22 cellular contexts compared by ENCODE assay signal in genomic region chr12:51809193-51809592, GRCh38. TPM values are rescaled to one million over a fixed set of nuclear protein-coding genes. Genes with fewer than 3 reads are reported as not detected.
A peak's percentile ranks its signal among the peaks of the same experiment; 100 is the strongest.
DNase-seq lines count a peak whose midpoint lies in the region; ATAC-seq, FAIRE-seq and TF ChIP-seq lines count a peak whose summit lies in the region.
"Had no signal": no experiment of that assay in that cellular context is flagged by ENCODE, and none has a peak within 500 bp of the region (broad histone marks: within the 10 kb centered on the region; RNA-seq: fewer than 3 reads in every experiment).

No MANE protein-coding gene starts in this region.

- H3K79me2 ChIP-seq in GM12878 (ENCODE audit: control insufficient read depth, insufficient read depth, low read length), result no peaks in the 10 kb centered on the region

- no peak overlapping the region for H3K4me3 ChIP-seq in GM12878
- H3K4me3 ChIP-seq in upper lobe of left lung, result no peak overlapping the region
- H3K4me3 ChIP-seq: BLaER1 treated with 17β-estradiol and CSF1 and Interleukin-3, amounts not matched to agents 10 nM and 100 nM; K562 had no signal

- CTCF ChIA-PET in GM12878 (lab: Yijun Ruan, JAX), result no interaction called here

- intact Hi-C loops in GM12878 (cut with micrococcal nuclease; ENCODE audit: unreplicated experiment), result no loop called here
- intact Hi-C loops in activated CD4-positive, alpha-beta T cell treated with anti-CD3 and anti-CD28 coated beads, Interleukin-2, amount 10 ng/mL, durations not matched to agents 24 days and 14 days (cut with micrococcal nuclease), result no loop called here

- in situ Hi-C loops in GM12878 (cut with MboI), result no loop called here

- peaks cover 7% of the 10 kb centered on the region for H3K4me1 Mint-ChIP-seq in memory B cell
- no peaks in the 10 kb centered on the region for H3K4me1 Mint-ChIP-seq in activated CD4-positive, alpha-beta T cell treated with anti-CD3 and anti-CD28 coated beads, Interleukin-2, amount 10 ng/mL, durations not matched to agents 24 days and 14 days

- no peak overlapping the region for H3K4me3 Mint-ChIP-seq in memory B cell
- no peak overlapping the region for H3K4me3 Mint-ChIP-seq in activated CD4-positive, alpha-beta T cell treated with anti-CD3 and anti-CD28 coated beads, Interleukin-2, amount 10 ng/mL, durations not matched to agents 24 days and 14 days
- H3K4me3 Mint-ChIP-seq: B cell; CD8-positive, alpha-beta T cell; H9 had no signal

- H3K4me1 ChIP-seq in GM12878 (ENCODE audit: control insufficient read depth, insufficient read depth, low read length), result no peaks in the 10 kb centered on the region
- peaks cover 0 to 11% (median 6%) of the 10 kb centered on the region in 4 donors for H3K4me1 ChIP-seq in upper lobe of left lung

- 2% methylated on average over 3 of the region's 3 CpGs for WGBS in GM12878 (ENCODE audit: insufficient coverage, insufficient replicate concordance, low lambda C conversion rate, missing lambda C conversion rate)
- WGBS in upper lobe of left lung, 2 donors, result 65 to 80% methylated on average over 3 of the region's 3 CpGs

- H3K4me2 ChIP-seq in GM12878 (ENCODE audit: control insufficient read depth, insufficient read depth), result no peak overlapping the region
- H3K4me2 ChIP-seq: BLaER1 treated with 17β-estradiol and CSF1 and Interleukin-3, amounts not matched to agents 10 nM and 100 nM had no signal

- no peaks in the 10 kb centered on the region for H3K36me3 Mint-ChIP-seq in memory B cell
- H3K36me3 Mint-ChIP-seq in activated CD4-positive, alpha-beta T cell treated with anti-CD3 and anti-CD28 coated beads, Interleukin-2, amount 10 ng/mL, durations not matched to agents 24 days and 14 days (ENCODE audit: low read depth), result no peaks in the 10 kb centered on the region
- H3K36me3 Mint-ChIP-seq: CD8-positive, alpha-beta T cell had no signal

- peaks cover 3% of the 10 kb centered on the region in 2 experiments for H3K27me3 ChIP-seq in GM12878 (replicated peaks in 1 of 2; ENCODE audit: control insufficient read depth in 2 of 2, insufficient read depth in 2 of 2, low read length in 1 of 2)
- no peaks in the 10 kb centered on the region for H3K27me3 ChIP-seq in upper lobe of left lung

- no TSS peak for BruUV-seq in GM12878 (replicated peaks; lab: Mats Ljungman, UMichigan)

- POLR2A ChIA-PET in GM12878 (lab: Charles Lee), result no interaction called here

- H3K9ac ChIP-seq in GM12878 (ENCODE audit: control insufficient read depth, insufficient read depth, low read length), result no peak overlapping the region
- H3K9ac ChIP-seq: BLaER1 treated with 17β-estradiol and CSF1 and Interleukin-3, amounts not matched to agents 10 nM and 100 nM had no signal

- TF ChIP-seq EP300 in GM12878 (IDR thresholded peaks at IDR 0.05; ENCODE audit: borderline replicate concordance in 1 of 2, control insufficient read depth in 1 of 2, low read depth in 2 of 2, low read length in 2 of 2) (no peak), upper lobe of left lung (IDR thresholded peaks at IDR 0.05) (no peak)

- peaks cover 21% of the 10 kb centered on the region for H3K27me3 Mint-ChIP-seq in memory B cell
- peaks cover 21% of the 10 kb centered on the region for H3K27me3 Mint-ChIP-seq in activated CD4-positive, alpha-beta T cell treated with anti-CD3 and anti-CD28 coated beads, Interleukin-2, amount 10 ng/mL, durations not matched to agents 24 days and 14 days

- no peaks in the 10 kb centered on the region for H3K36me3 ChIP-seq in GM12878 (ENCODE audit: control insufficient read depth in 2 of 2, insufficient read depth in 2 of 2, low read length in 1 of 2)
- no peaks in the 10 kb centered on the region for H3K36me3 ChIP-seq in upper lobe of left lung
- H3K36me3 ChIP-seq: BLaER1 treated with 17β-estradiol and CSF1 and Interleukin-3, amounts not matched to agents 10 nM and 100 nM had no signal

- DNase-seq in GM12891 (ENCODE audit: insufficient read length, low spot score) (no peak), NCI-H526 (lab: John Stamatoyannopoulos, UW) (peak; percentile 88 to 90), GM12878 (ENCODE audit: low read depth, low spot score) (no peak), memory B cell (ENCODE audit: low spot score in 2 of 2) (no peak), upper lobe of left lung (no peak), NCI-H2196 treated with DMSO at 0.1 percent for 48 hours (lab: John Stamatoyannopoulos, UW; ENCODE audit: unreplicated experiment) (no peak), midbrain (lab: John Stamatoyannopoulos, UW) (no peak)
- no peak for DNase-seq in activated CD4-positive, alpha-beta T cell treated with anti-CD3 and anti-CD28 coated beads, Interleukin-2, amount 10 ng/mL, durations not matched to agents 24 days and 14 days
- DNase-seq: 8988T; Calu3; CD8-positive, alpha-beta T cell; DMS 273 treated with DMSO at 0.1 percent for 48 hours; DMS53; DND-41; EL; H9 had no signal

- FAIRE-seq in GM12891 (lab: Jason Lieb, UNC) (peak; percentile 38), GM12878 (lab: Jason Lieb, UNC) (peak; percentile 59)
- FAIRE-seq: GM19239, H1, K562 had no signal

- TF ChIP-seq RAD21 in GM12878 (IDR thresholded peaks at IDR 0.05; ENCODE audit: insufficient read depth, low read depth, low read length), result no peak

- H3K9me3 ChIP-seq in GM12878 (replicated peaks; ENCODE audit: control insufficient read depth, insufficient read depth, low read length) (no peaks in the 10 kb centered on the region), upper lobe of left lung (no peaks in the 10 kb centered on the region)
- H3K9me3 ChIP-seq: BLaER1 treated with 17β-estradiol and CSF1 and Interleukin-3, amounts not matched to agents 10 nM and 100 nM had no signal

- H3K27ac Mint-ChIP-seq in memory B cell, result no peak overlapping the region
- H3K27ac Mint-ChIP-seq in activated CD4-positive, alpha-beta T cell treated with anti-CD3 and anti-CD28 coated beads, Interleukin-2, amount 10 ng/mL, durations not matched to agents 24 days and 14 days, result no peak overlapping the region
- H3K27ac Mint-ChIP-seq: B cell; CD8-positive, alpha-beta T cell; H9 had no signal

- H3K27ac ChIP-seq in GM12878 (ENCODE audit: control insufficient read depth, insufficient read depth) (no peak overlapping the region), upper lobe of left lung (no peak overlapping the region)
- H3K27ac ChIP-seq: BLaER1 treated with 17β-estradiol and CSF1 and Interleukin-3, amounts not matched to agents 10 nM and 100 nM; HL-60 had no signal

- RAD21 ChIA-PET in GM12878 (lab: Charles Lee; ENCODE audit: unreplicated experiment), result no interaction called here

- TF ChIP-seq CTCF in GM12878 (IDR thresholded peaks at IDR 0.05 in 2 of 3, conservative IDR thresholded peaks at IDR 0.05 in 1 of 3; ENCODE audit: control insufficient read depth in 2 of 3, extremely low read depth in 1 of 3, insufficient read depth in 1 of 3, low read depth in 3 of 3, low read length in 3 of 3), result no peak
- no peak for TF ChIP-seq CTCF in upper lobe of left lung (IDR thresholded peaks at IDR 0.05)

- ATAC-seq in GM12878 (no peak), memory B cell (ENCODE audit: low read depth) (peak; percentile 67), upper lobe of left lung (ENCODE audit: low FRiP score in 2 of 2) (no peak)
- ATAC-seq: CD8-positive, alpha-beta T cell; K562 had no signal

- no peak overlapping the region for H2AFZ ChIP-seq in GM12878 (ENCODE audit: control insufficient read depth, low read depth, low read length)

- TF ChIP-seq POLR2A in GM12891 (IDR thresholded peaks at IDR 0.05; ENCODE audit: low read depth, low read length) (no peak), GM12878 (IDR thresholded peaks at IDR 0.05; ENCODE audit: low read depth, low read length) (no peak), upper lobe of left lung (IDR thresholded peaks at IDR 0.05) (no peak)

- no peaks in the 10 kb centered on the region for H4K20me1 ChIP-seq in GM12878 (ENCODE audit: control insufficient read depth, insufficient read depth)
- H4K20me1 ChIP-seq: BLaER1 treated with 17β-estradiol and CSF1 and Interleukin-3, amounts not matched to agents 10 nM and 100 nM had no signal

- H3K9me3 Mint-ChIP-seq in memory B cell, result no peaks in the 10 kb centered on the region
- H3K9me3 Mint-ChIP-seq in activated CD4-positive, alpha-beta T cell treated with anti-CD3 and anti-CD28 coated beads, Interleukin-2, amount 10 ng/mL, durations not matched to agents 24 days and 14 days, result no peaks in the 10 kb centered on the region
- H3K9me3 Mint-ChIP-seq: CD8-positive, alpha-beta T cell; H9 had no signal

- SMC1A ChIA-PET in GM12878 (lab: Charles Lee; ENCODE audit: uncharacterized antibody, unreplicated experiment), result no interaction called here

TF ChIP-seq in GM12891, 5 proteins besides CTCF, POLR2A, EP300 and RAD21 (continues in another document):
- no peak for TF ChIP-seq TAF1 (IDR thresholded peaks at IDR 0.05; ENCODE audit: low read depth, low read length)
- no peak for TF ChIP-seq POLR2AphosphoS5 (IDR thresholded peaks at IDR 0.05; ENCODE audit: low read depth, low read length)
- TF ChIP-seq PAX5 (IDR thresholded peaks at IDR 0.05; ENCODE audit: insufficient read depth, low read length, severe bottlenecking), result no peak
- TF ChIP-seq POU2F2 (IDR thresholded peaks at IDR 0.05; ENCODE audit: low read depth, low read length), result no peak

TF ChIP-seq in GM12878, 131 proteins besides CTCF, POLR2A, EP300 and RAD21 (continues in another document):
- TF ChIP-seq FOXM1 (IDR thresholded peaks at IDR 0.05; ENCODE audit: low read depth, low read length) (no peak), SPI1 (IDR thresholded peaks at IDR 0.05; ENCODE audit: borderline replicate concordance, insufficient read depth, low read depth, low read length) (no peak), WRNIP1 (IDR thresholded peaks at IDR 0.05; ENCODE audit: borderline replicate concordance, low read depth, low read length) (no peak)

RNA-seq across cellular contexts. Expression of gene FIGNL2, which starts 39.3 kb away (rescaled TPM):
- not detected for polyA plus RNA-seq in GM12891 (2012; ENCODE audit: low read depth, missing spikeins)
- not detected in 2 replicates for total RNA-seq in GM12878 (2013; cell fraction: nucleolus; rRNA removed)
- total RNA-seq in GM12878 (2014; rRNA removed), result not detected in 2 replicates
- not detected in 2 replicates for total RNA-seq in GM12878 (2014; rRNA removed; fragmentation: Illumina TruSeq; extraction: Trizol)
- not detected in 2 replicates for total RNA-seq in GM12878 (2021)
- polyA plus RNA-seq in GM12878 (2011; ENCODE audit: low read depth), result not detected
- polyA plus RNA-seq in GM12878 (2011; rRNA removed), result not detected in 2 replicates
- polyA plus RNA-seq in GM12878 (2011; cell fraction: cytosol; rRNA removed), result not detected in 2 replicates
- polyA plus RNA-seq in GM12878 (2011; cell fraction: nucleus; rRNA removed), result not detected in 2 replicates
- polyA plus RNA-seq in GM12878 (2012), result not detected in 2 replicates
- polyA plus RNA-seq in GM12878 (2014; fragmentation: Illumina TruSeq; extraction: Trizol), result not detected in 2 replicates
- not detected for polyA plus RNA-seq in GM12878 (2014; fragmentation: Nextera tagmentation; extraction: Ambion mirVana)
- not detected in 2 replicates for polyA plus RNA-seq in GM12878 (2014; rRNA removed)
- polyA plus RNA-seq in GM12878 (2016; fragmentation: Nextera tagmentation; extraction: Ambion mirVana), result not detected
- polyA minus RNA-seq in GM12878 (2011; rRNA and poly(A)+ RNA removed), result not detected in 2 replicates
- not detected in 2 replicates for polyA minus RNA-seq in GM12878 (2011; cell fraction: cytosol; rRNA and poly(A)+ RNA removed)
- polyA minus RNA-seq in GM12878 (2011; cell fraction: nucleus; rRNA and poly(A)+ RNA removed), result not detected in 2 replicates
- total RNA-seq in activated CD4-positive, alpha-beta T cell treated with anti-CD3 and anti-CD28 coated beads, Interleukin-2, amount 10 ng/mL, durations not matched to agents 24 days and 14 days, result 0.30 and 0.33 TPM in 2 replicates
- total RNA-seq in upper lobe of left lung, result 1 to 10 TPM in 2 of 6 donors, under 1 TPM in 3, not detected in 1; 0.22 to 1.5 (median 0.39) TPM
- total RNA-seq: Calu3, K562 had no signal

Comparison
In these comparisons a context has a peak if more than half of its experiments do, and no peak if none do; other contexts are left out.
1. DNase-seq: peak in NCI-H526 (2 of 2); none in GM12891 (single experiment), GM12878 (single experiment), memory B cell (0 of 2), activated CD4-positive, alpha-beta T cell treated with anti-CD3 and anti-CD28 coated beads, Interleukin-2, amount 10 ng/mL, durations not matched to agents 24 days and 14 days (single experiment), upper lobe of left lung (0 of 2), NCI-H2196 treated with DMSO at 0.1 percent for 48 hours (single experiment) and midbrain (single experiment).